ENCODE assay signal across 8 cellular contexts in the genomic region with DNA sequence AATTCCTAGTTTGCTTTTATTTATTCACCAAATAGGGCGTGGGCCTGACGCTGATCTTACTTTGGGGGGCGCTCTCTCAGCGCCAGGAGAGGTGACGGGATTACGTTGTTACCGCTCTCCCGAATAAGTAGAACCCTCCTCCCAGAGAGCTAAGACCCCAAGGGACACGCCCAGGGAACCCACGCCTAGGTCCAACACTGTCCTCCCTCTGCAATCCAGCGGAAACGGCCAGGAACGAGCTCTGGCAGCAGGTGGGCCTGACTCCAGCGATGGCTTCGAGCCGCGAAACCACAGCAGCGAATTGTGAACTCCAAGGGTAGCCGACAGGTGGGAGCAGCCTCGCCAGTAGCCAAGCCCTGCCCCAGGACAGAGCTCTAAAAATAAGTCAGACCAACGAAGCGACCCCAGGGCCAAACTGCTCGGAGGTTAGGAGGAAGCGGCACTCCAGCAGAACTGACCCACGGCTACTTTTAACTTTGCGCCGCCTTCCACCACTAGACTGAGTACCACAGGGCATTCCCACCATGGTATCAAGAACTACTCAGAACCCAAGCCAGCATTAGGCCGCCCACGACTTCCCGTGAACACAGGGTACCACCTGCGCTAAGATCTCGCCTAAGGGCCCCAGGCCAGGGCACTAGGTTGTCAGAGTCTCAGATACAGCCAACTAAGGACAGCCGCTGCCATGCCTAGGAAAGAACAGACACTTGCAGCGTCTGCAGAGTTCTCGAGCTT. TPM values are rescaled to one million over a fixed set of nuclear protein-coding genes. Genes with fewer than 3 reads are reported as not detected.
A peak's percentile ranks its signal among the peaks of the same experiment; 100 is the strongest.
DNase-seq lines count a peak whose midpoint lies in the region; ATAC-seq and TF ChIP-seq lines count a peak whose summit lies in the region.

No MANE protein-coding gene starts in this region.

- TF ChIP-seq CTCF in GM10266 (IDR thresholded peaks at IDR 0.05; ENCODE audit: control insufficient read depth, insufficient read depth, low read depth, missing control alignments), result peak; percentile 49

- ATAC-seq in HG03097 (IDR thresholded peaks at IDR 0.05; ENCODE audit: low FRiP score, unreplicated experiment), result no peak

- DNase-seq in GM10266 (ENCODE audit: extremely low spot score) (no peak), NCI-H1694 treated with DMSO at 0.1 percent for 48 hours (lab: John Stamatoyannopoulos, UW) (peak; percentile 39), cerebellum (ENCODE audit: low spot score) (peak; percentile 8), lung microvascular endothelial cell (ENCODE audit: low read depth in 2 of 2) (peak; percentile 43 to 61), GM19240 (ENCODE audit: insufficient read length, low spot score) (no peak)
- peak; percentile 60 for DNase-seq in activated CD4-positive, CD25-positive, alpha-beta regulatory T cell treated with anti-CD3 and anti-CD28 coated beads, Interleukin-2, amount 50 U/mL, for 72 hours
- peak; percentile 35 for DNase-seq in stimulated activated CD8-positive, alpha-beta memory T cell treated with anti-CD3 and anti-CD28 coated beads, Interleukin-12 subunit alpha, Interleukin-12 subunit beta, amount 100 ng/mL, for 1 hour (ENCODE audit: low read depth)

RNA-seq across cellular contexts. Expression of gene SIN3A, which starts 1.6 kb away (rescaled TPM):
- total RNA-seq in cerebellum (46.0 TPM), lung microvascular endothelial cell (18.3 and 22.0 TPM in 2 replicates)

Comparison
In these comparisons a context has a peak if more than half of its experiments do, and no peak if none do; other contexts are left out.
1. DNase-seq: peak in NCI-H1694 treated with DMSO at 0.1 percent for 48 hours (single experiment), activated CD4-positive, CD25-positive, alpha-beta regulatory T cell treated with anti-CD3 and anti-CD28 coated beads, Interleukin-2, amount 50 U/mL, for 72 hours (single experiment), cerebellum (single experiment), lung microvascular endothelial cell (2 of 2) and stimulated activated CD8-positive, alpha-beta memory T cell treated with anti-CD3 and anti-CD28 coated beads, Interleukin-12 subunit alpha, Interleukin-12 subunit beta, amount 100 ng/mL, for 1 hour (single experiment); none in GM10266 (single experiment) and GM19240 (single experiment).